ENCODE assay signal across 15 cellular contexts in genomic region chr4:123380728-123381716, GRCh38. TPM values are rescaled to one million over a fixed set of nuclear protein-coding genes. Genes with fewer than 3 reads are reported as not detected.
A peak's percentile ranks its signal among the peaks of the same experiment; 100 is the strongest.
DNase-seq lines count a peak whose midpoint lies in the region; ATAC-seq and TF ChIP-seq lines count a peak whose summit lies in the region.
"Had no signal": no experiment of that assay in that cellular context is flagged by ENCODE, and none has a peak within 500 bp of the region (broad histone marks: within the 10 kb centered on the region; RNA-seq: fewer than 3 reads in every experiment).

No MANE protein-coding gene starts in this region.

- TF ChIP-seq POLR2A in transverse colon (IDR thresholded peaks at IDR 0.05) (no peak), sigmoid colon (IDR thresholded peaks at IDR 0.05) (no peak)

- H3K18ac ChIP-seq in mesenchymal stem cell (ENCODE audit: low read depth in 1 of 2, low read length in 2 of 2): no peak overlapping the region

- no peak overlapping the region for H3K14ac ChIP-seq in mesenchymal stem cell (ENCODE audit: low read length in 2 of 2)

- TF ChIP-seq CTCF in transverse colon (IDR thresholded peaks at IDR 0.05) (no peak), sigmoid colon (IDR thresholded peaks at IDR 0.05) (no peak)

- no peak overlapping the region for H4K91ac ChIP-seq in mesenchymal stem cell (ENCODE audit: low read length)

- no peak overlapping the region for H2AFZ ChIP-seq in mesenchymal stem cell (ENCODE audit: low read depth, low read length)

- H3K79me1 ChIP-seq in mesenchymal stem cell (replicated peaks; ENCODE audit: low read length, poor library complexity, severe bottlenecking): no peaks in the 10 kb centered on the region

- peak overlapping the region; percentile 69 for H2AK5ac ChIP-seq in mesenchymal stem cell (ENCODE audit: low read length, severe bottlenecking)

- no peak overlapping the region for H3K9ac ChIP-seq in mesenchymal stem cell (ENCODE audit: low read length)

- no peak overlapping the region for H2BK15ac ChIP-seq in mesenchymal stem cell (ENCODE audit: low read depth, poor library complexity, severe bottlenecking)

- H3K9me3 ChIP-seq in mesenchymal stem cell (ENCODE audit: control insufficient read depth, low read length): no peaks in the 10 kb centered on the region
- no peaks in the 10 kb centered on the region for H3K9me3 ChIP-seq in transverse colon
- H3K9me3 ChIP-seq in sigmoid colon: no peaks in the 10 kb centered on the region
- H3K9me3 ChIP-seq: lower lobe of right lung had no signal

- H3K4me2 ChIP-seq in mesenchymal stem cell (ENCODE audit: low read length, poor library complexity, severe bottlenecking): no peak overlapping the region

- H3K27ac ChIP-seq in mesenchymal stem cell (ENCODE audit: low read length, poor library complexity, severe bottlenecking) (no peak overlapping the region), transverse colon (no peak overlapping the region), sigmoid colon (no peak overlapping the region)
- H3K27ac ChIP-seq: C4-2B, lower lobe of right lung had no signal

- no peak overlapping the region for H2BK5ac ChIP-seq in mesenchymal stem cell (ENCODE audit: low read depth, low read length, poor library complexity, severe bottlenecking)

- H3K27me3 ChIP-seq in mesenchymal stem cell (ENCODE audit: control insufficient read depth in 1 of 2, insufficient read depth in 1 of 2, low read length in 2 of 2) (no peaks in the 10 kb centered on the region), transverse colon (no peaks in the 10 kb centered on the region), sigmoid colon (no peaks in the 10 kb centered on the region)

- no peak overlapping the region for H3K4ac ChIP-seq in mesenchymal stem cell (ENCODE audit: low read depth in 1 of 2, low read length in 2 of 2)

- H3K36me3 ChIP-seq in mesenchymal stem cell (ENCODE audit: control insufficient read depth in 1 of 2, insufficient read depth in 2 of 2, low read depth in 1 of 2, low read length in 2 of 2) (no peaks in the 10 kb centered on the region), transverse colon (no peaks in the 10 kb centered on the region), sigmoid colon (no peaks in the 10 kb centered on the region)
- H3K36me3 ChIP-seq: lower lobe of right lung had no signal

- H3K4me1 ChIP-seq in mesenchymal stem cell (ENCODE audit: control insufficient read depth, insufficient read depth, low read depth, low read length): no peaks in the 10 kb centered on the region
- H3K4me1 ChIP-seq in transverse colon: no peaks in the 10 kb centered on the region
- no peaks in the 10 kb centered on the region for H3K4me1 ChIP-seq in sigmoid colon
- H3K4me1 ChIP-seq: lower lobe of right lung had no signal

- DNase-seq in mesenchymal stem cell (no peak), SKM-1 treated with dmso at 0.1 percent for 144 hours (lab: John Stamatoyannopoulos, UW; ENCODE audit: unreplicated experiment) (no peak), transverse colon (no peak), sigmoid colon (no peak), glomerular visceral epithelial cell (ENCODE audit: extremely low spot score) (no peak)
- DNase-seq: activated CD4-positive, alpha-beta T cell treated with anti-CD3 and anti-CD28 coated beads for 4 hours; activated T-cell treated with anti-CD3 and anti-CD28 coated beads, Interleukin-2, amount 50 U/mL, for 48 hours; lower lobe of right lung; OCI-M1; substantia nigra had no signal

- in situ Hi-C loops in transverse colon (cut with MboI; ENCODE audit: low pct_ligation_motif_present in 1 of 4, low pct_unique_long_range_greater_than_20kb in 1 of 4, low sequenced_read_pairs in 3 of 4): loop anchor here (10.0 to 25.0 kb wide), 4 partner anchors 244 to 881 kb away; no protein-coding TSS in a partner anchor

- TF ChIP-seq EP300 in transverse colon (IDR thresholded peaks at IDR 0.05; ENCODE audit: low read depth): no peak
- no peak for TF ChIP-seq EP300 in sigmoid colon (IDR thresholded peaks at IDR 0.05)

- 96% methylated on average over 3 of the region's 3 CpGs for WGBS in mesenchymal stem cell
- WGBS in transverse colon (ENCODE audit: low coverage in 1 of 2), 2 donors: 65 to 96% methylated on average over 3 of the region's 3 CpGs
- WGBS in sigmoid colon, 2 donors: 86 to 94% methylated on average over 3 of the region's 3 CpGs

- intact Hi-C loops in transverse colon (cut with DNase I; ENCODE audit: low total_unique reads): no loop called here
- intact Hi-C loops in sigmoid colon (cut with DNase I): no loop called here

- no peak overlapping the region for H4K8ac ChIP-seq in mesenchymal stem cell (ENCODE audit: low read length)

- no peak overlapping the region for H2BK12ac ChIP-seq in mesenchymal stem cell (ENCODE audit: low read length in 2 of 2)

- H3K4me3 ChIP-seq in mesenchymal stem cell (ENCODE audit: insufficient read depth in 1 of 2, low read depth in 1 of 2, low read length in 2 of 2) (no peak overlapping the region), transverse colon (no peak overlapping the region), sigmoid colon (no peak overlapping the region)
- H3K4me3 ChIP-seq: lower lobe of right lung had no signal

- H2BK120ac ChIP-seq in mesenchymal stem cell (ENCODE audit: low read depth, low read length): no peak overlapping the region

- H3K23ac ChIP-seq in mesenchymal stem cell (ENCODE audit: low read length in 2 of 2): no peak overlapping the region

- peak; percentile 89 for ATAC-seq in GM18868 (IDR thresholded peaks at IDR 0.05; ENCODE audit: unreplicated experiment)
- ATAC-seq in GM21576 (IDR thresholded peaks at IDR 0.05; ENCODE audit: unreplicated experiment): peak; percentile 86
- peak; percentile 71 for ATAC-seq in HG03159 (IDR thresholded peaks at IDR 0.05; ENCODE audit: unreplicated experiment)
- ATAC-seq: esophagus mucosa, lower lobe of right lung had no signal

RNA-seq across cellular contexts. Expression of gene SPRY1, which starts 15.6 kb away (rescaled TPM):
- 106 TPM for polyA plus RNA-seq in mesenchymal stem cell (2013, experiment 1 of 2)
- 105 TPM for polyA plus RNA-seq in mesenchymal stem cell (2013, experiment 2 of 2)
- total RNA-seq in transverse colon (10 to 100 TPM; 22.1 to 47.2 (median 33.7) TPM), sigmoid colon (10 to 100 TPM; 37.6 to 84.4 (median 56.7) TPM)
- 10 to 100 TPM in 2 of 3 donors, 1 to 10 TPM in 1; 5.5 to 21.0 (median 18.1) TPM for polyA plus RNA-seq in sigmoid colon
